In the genomic region with DNA sequence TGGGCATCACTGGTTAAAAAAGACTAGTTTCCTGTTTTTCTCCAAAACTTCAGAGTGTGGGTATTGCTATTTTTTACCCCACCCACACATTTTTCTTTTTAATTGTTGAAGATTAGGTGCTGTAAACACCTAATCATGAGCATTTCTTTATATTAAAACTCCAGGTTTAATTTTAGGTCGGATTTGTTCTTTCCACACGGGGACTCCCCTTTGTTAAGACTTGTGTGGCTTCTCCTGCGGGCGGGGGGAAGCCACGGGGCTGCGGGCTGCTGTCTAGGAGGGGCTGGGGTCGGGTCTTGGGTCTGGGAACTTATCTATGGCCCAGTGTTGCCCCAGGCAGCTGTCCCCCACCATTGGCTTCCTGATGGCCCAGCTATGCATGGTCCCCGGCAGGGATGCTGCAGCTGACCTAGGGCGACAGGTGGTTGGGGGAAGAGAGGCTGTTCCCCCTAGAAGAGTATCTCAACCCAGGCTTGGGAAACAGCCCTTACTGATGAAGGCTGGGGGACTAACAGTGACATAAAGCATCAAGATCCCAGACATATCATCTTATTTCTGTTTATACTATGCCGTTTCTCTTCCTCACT, we compare ENCODE assay signal across 11 cellular contexts.
A peak's percentile ranks its signal among the peaks of the same experiment; 100 is the strongest.
DNase-seq lines count a peak whose midpoint lies in the region; ATAC-seq and TF ChIP-seq lines count a peak whose summit lies in the region.
"Had no signal": no experiment of that assay in that cellular context is flagged by ENCODE, and none has a peak within 500 bp of the region (broad histone marks: within the 10 kb centered on the region; RNA-seq: fewer than 3 reads in every experiment).

No MANE protein-coding gene starts in this region.

- no peaks in the 10 kb centered on the region for H3K9me3 Mint-ChIP-seq in T-helper 1 cell treated with Interleukin-12 subunit alpha and Interleukin-12 subunit beta and Interleukin-4 antibody, amounts not matched to agents 30 μg/mL and 1 μg/mL, for 36 hours
- no peaks in the 10 kb centered on the region for H3K9me3 Mint-ChIP-seq in naive thymus-derived CD8-positive, alpha-beta T cell

- H3K27ac Mint-ChIP-seq in T-helper 1 cell treated with Interleukin-12 subunit alpha and Interleukin-12 subunit beta and Interleukin-4 antibody, amounts not matched to agents 30 μg/mL and 1 μg/mL, for 36 hours: peak overlapping the region; percentile 95
- peak overlapping the region; percentile 96 to 98 (median 97) for H3K27ac Mint-ChIP-seq in naive thymus-derived CD8-positive, alpha-beta T cell

- ATAC-seq in GM18505 (IDR thresholded peaks at IDR 0.05; ENCODE audit: unreplicated experiment) (peak; percentile 21), HG02623 (IDR thresholded peaks at IDR 0.05; ENCODE audit: unreplicated experiment) (peak; percentile 12)
- peak; percentile 39 to 42 for ATAC-seq in naive thymus-derived CD8-positive, alpha-beta T cell
- ATAC-seq: PC-3 had no signal

- H3K4me3 Mint-ChIP-seq in T-helper 1 cell treated with Interleukin-12 subunit alpha and Interleukin-12 subunit beta and Interleukin-4 antibody, amounts not matched to agents 30 μg/mL and 1 μg/mL, for 36 hours: peak overlapping the region; percentile 79
- peak overlapping the region; percentile 76 to 91 (median 86) for H3K4me3 Mint-ChIP-seq in naive thymus-derived CD8-positive, alpha-beta T cell

- no peaks in the 10 kb centered on the region for H3K27me3 Mint-ChIP-seq in T-helper 1 cell treated with Interleukin-12 subunit alpha and Interleukin-12 subunit beta and Interleukin-4 antibody, amounts not matched to agents 30 μg/mL and 1 μg/mL, for 36 hours (ENCODE audit: low read depth)
- no peaks in the 10 kb centered on the region for H3K27me3 Mint-ChIP-seq in naive thymus-derived CD8-positive, alpha-beta T cell

- TF ChIP-seq POLR2A in GM18505 (IDR thresholded peaks at IDR 0.05; ENCODE audit: borderline replicate concordance, extremely low read depth, insufficient read depth, insufficient read length): no peak

- peaks cover 15% of the 10 kb centered on the region for H3K36me3 Mint-ChIP-seq in T-helper 1 cell treated with Interleukin-12 subunit alpha and Interleukin-12 subunit beta and Interleukin-4 antibody, amounts not matched to agents 30 μg/mL and 1 μg/mL, for 36 hours (ENCODE audit: low read depth)
- H3K36me3 Mint-ChIP-seq in naive thymus-derived CD8-positive, alpha-beta T cell: peaks cover 0 to 5% (median 0%) of the 10 kb centered on the region in 3 donors

- peaks cover 72% of the 10 kb centered on the region for H3K4me1 Mint-ChIP-seq in T-helper 1 cell treated with Interleukin-12 subunit alpha and Interleukin-12 subunit beta and Interleukin-4 antibody, amounts not matched to agents 30 μg/mL and 1 μg/mL, for 36 hours (ENCODE audit: low read depth)
- H3K4me1 Mint-ChIP-seq in naive thymus-derived CD8-positive, alpha-beta T cell: peaks cover 46 to 90% (median 88%) of the 10 kb centered on the region in 4 donors

- DNase-seq in naive thymus-derived CD8-positive, alpha-beta T cell: peak in 7 of 10 donors; percentile 14 to 62 (median 34)
- DNase-seq in NCI-H2081 (lab: John Stamatoyannopoulos, UW) (no peak), NCI-H1092 (lab: John Stamatoyannopoulos, UW) (no peak), DMS 273 treated with DMSO at 0.1 percent for 48 hours (lab: John Stamatoyannopoulos, UW) (no peak), NCI-H1694 (lab: John Stamatoyannopoulos, UW) (no peak)
- DNase-seq: activated CD8-positive, alpha-beta memory T cell treated with anti-CD3 and anti-CD28 coated beads, Interleukin-2, amount 50 U/mL, for 4 hours; mesendoderm; PC-3 had no signal

- POLR2A ChIA-PET in naive thymus-derived CD8-positive, alpha-beta T cell (lab: Charles Lee): interaction anchor here (0.6 to 8.6 kb wide), 18 partner anchors 12 to 462 kb away, joined by 3 to 153 read pairs (median 8); a partner anchor contains a TSS

Comparison
In these comparisons a context has a peak if more than half of its experiments do, and no peak if none do; other contexts are left out.
1. DNase-seq: peak in naive thymus-derived CD8-positive, alpha-beta T cell (7 of 10); none in NCI-H2081 (0 of 2), NCI-H1092 (single experiment), DMS 273 treated with DMSO at 0.1 percent for 48 hours (single experiment) and NCI-H1694 (single experiment).
2. Peak in every context shown above with its lines, with median percentiles within 50 percentile points of each other: ATAC-seq.